In the genomic region with DNA sequence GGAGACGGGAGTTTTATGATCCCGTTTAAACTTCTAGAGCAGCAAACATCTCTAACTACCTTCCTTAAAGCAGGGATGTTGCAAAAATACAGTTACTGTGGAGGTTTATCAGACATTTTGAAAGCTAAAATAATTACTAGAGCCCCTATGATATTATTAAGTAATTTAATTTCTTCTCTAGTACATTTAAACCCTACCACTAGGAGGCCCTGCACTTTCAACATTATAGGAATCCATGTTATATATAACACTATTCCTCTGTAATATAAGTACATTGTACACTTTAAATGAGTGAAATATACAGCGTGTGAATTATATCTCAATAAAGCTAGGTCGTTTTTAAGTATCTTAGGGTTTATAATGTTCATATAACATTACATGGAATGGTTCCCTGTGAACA, we compare ENCODE assay signal across 13 cellular contexts. TPM values are rescaled to one million over a fixed set of nuclear protein-coding genes. Genes with fewer than 3 reads are reported as not detected.
A peak's percentile ranks its signal among the peaks of the same experiment; 100 is the strongest.
DNase-seq lines count a peak whose midpoint lies in the region; ATAC-seq, FAIRE-seq and TF ChIP-seq lines count a peak whose summit lies in the region.
"Had no signal": no experiment of that assay in that cellular context is flagged by ENCODE, and none has a peak within 500 bp of the region (broad histone marks: within the 10 kb centered on the region; RNA-seq: fewer than 3 reads in every experiment).

No MANE protein-coding gene starts in this region.

- H3K4me3 ChIP-seq in AG09309 (ENCODE audit: control insufficient read depth, low read depth, low read length) (no peak overlapping the region), HCT116 (replicated peaks in 1 of 2; ENCODE audit: low read depth in 1 of 2, low read length in 2 of 2) (no peak overlapping the region)
- H3K4me3 ChIP-seq: upper lobe of left lung had no signal

- TF ChIP-seq CTCF in AG09309 (IDR thresholded peaks at IDR 0.05; ENCODE audit: control insufficient read depth, insufficient read depth, low read depth, low read length, missing control alignments) = peak; percentile 31
- TF ChIP-seq CTCF in HCT116 (IDR thresholded peaks at IDR 0.05 in 2 of 3, conservative IDR thresholded peaks at IDR 0.05 in 1 of 3; ENCODE audit: borderline replicate concordance in 1 of 3, insufficient read depth in 1 of 3, low read depth in 2 of 3, low read length in 2 of 3) = peak in 2 of 3 experiments; percentile 35 to 51; a peak in 5 of 6 replicates
- peak; percentile 64 for TF ChIP-seq CTCF in VCaP (conservative IDR thresholded peaks at IDR 0.05)

- TF ChIP-seq RAD21 in HCT116 (IDR thresholded peaks at IDR 0.05; ENCODE audit: low read depth) = peak; percentile 31; the same call in 1 of the 2 replicates

- H3K27ac Mint-ChIP-seq in activated naive CD4-positive, alpha-beta T cell treated with anti-CD3 and anti-CD28 coated beads, Interleukin-2, amount 50 U/mL, for 72 hours = no peak overlapping the region
- H3K27ac Mint-ChIP-seq in activated T-helper 17 cell treated with anti-CD3 and anti-CD28 coated beads, Interleukin-2, amount 50 U/mL, for 72 hours = no peak overlapping the region
- H3K27ac Mint-ChIP-seq: activated naive CD4-positive, alpha-beta T cell treated with anti-CD3 and anti-CD28 coated beads, Interleukin-2, amount 10 ng/mL, durations not matched to agents 7 days and 5 days had no signal

- no peak overlapping the region for H2AFZ ChIP-seq in HCT116 (ENCODE audit: low read depth, low read length, poor library complexity, severe bottlenecking)

- no peaks in the 10 kb centered on the region; a peak in 2 of 4 replicates for H3K36me3 ChIP-seq in HCT116 (ENCODE audit: control insufficient read depth in 1 of 2, insufficient read depth in 2 of 2, low read length in 2 of 2)

- H3K36me3 Mint-ChIP-seq in activated naive CD4-positive, alpha-beta T cell treated with anti-CD3 and anti-CD28 coated beads, Interleukin-2, amount 50 U/mL, for 72 hours = peaks cover 28 to 33% of the 10 kb centered on the region in 2 donors
- H3K36me3 Mint-ChIP-seq in activated T-helper 17 cell treated with anti-CD3 and anti-CD28 coated beads, Interleukin-2, amount 50 U/mL, for 72 hours (ENCODE audit: low read depth) = peaks cover 45% of the 10 kb centered on the region

- H3K9me2 ChIP-seq in HCT116 (ENCODE audit: insufficient read depth) = no peaks in the 10 kb centered on the region

- FAIRE-seq in GM19239 (lab: Jason Lieb, UNC) = no peak

- H3K9me3 ChIP-seq in HCT116 (ENCODE audit: control insufficient read depth in 1 of 2, insufficient read depth in 1 of 2, low read depth in 1 of 2, low read length in 2 of 2) = no peaks in the 10 kb centered on the region
- H3K9me3 ChIP-seq: upper lobe of left lung had no signal

- H3K4me1 ChIP-seq in HCT116 (ENCODE audit: control insufficient read depth in 1 of 2, insufficient read depth in 2 of 2, low read length in 2 of 2) = no peaks in the 10 kb centered on the region

- TF ChIP-seq POLR2A in HCT116 (IDR thresholded peaks at IDR 0.05; ENCODE audit: borderline replicate concordance, extremely low read depth, insufficient read depth, insufficient read length) = no peak

- peaks cover 4 to 5% of the 10 kb centered on the region in 2 donors for H3K9me3 Mint-ChIP-seq in activated naive CD4-positive, alpha-beta T cell treated with anti-CD3 and anti-CD28 coated beads, Interleukin-2, amount 50 U/mL, for 72 hours
- H3K9me3 Mint-ChIP-seq in activated T-helper 17 cell treated with anti-CD3 and anti-CD28 coated beads, Interleukin-2, amount 50 U/mL, for 72 hours = no peaks in the 10 kb centered on the region
- H3K9me3 Mint-ChIP-seq: activated naive CD4-positive, alpha-beta T cell treated with anti-CD3 and anti-CD28 coated beads, Interleukin-2, amount 10 ng/mL, durations not matched to agents 7 days and 5 days had no signal

- intact Hi-C loops in HCT116 (cut with micrococcal nuclease) = no loop called here

- no peak overlapping the region for H3K27ac ChIP-seq in HCT116 (ENCODE audit: low read depth, low read length)
- no peak overlapping the region for H3K27ac ChIP-seq in VCaP
- H3K27ac ChIP-seq: upper lobe of left lung had no signal

- H3K4me2 ChIP-seq in HCT116 (ENCODE audit: low read length) = no peak overlapping the region

- H3K79me2 ChIP-seq in HCT116 (ENCODE audit: insufficient read depth, low read length) = no peaks in the 10 kb centered on the region

- H3K4me1 Mint-ChIP-seq in activated T-helper 17 cell treated with anti-CD3 and anti-CD28 coated beads, Interleukin-2, amount 50 U/mL, for 72 hours = no peaks in the 10 kb centered on the region
- H3K4me1 Mint-ChIP-seq: activated naive CD4-positive, alpha-beta T cell treated with anti-CD3 and anti-CD28 coated beads, Interleukin-2, amount 10 ng/mL, durations not matched to agents 7 days and 5 days had no signal

- no peak overlapping the region for H3K9ac ChIP-seq in HCT116 (ENCODE audit: low read length)

- CTCF ChIA-PET in HCT116 (lab: Charles Lee) = interaction anchor here (0.6 to 1.0 kb wide), 2 partner anchors 9 to 319 kb away, joined by 3 to 4 read pairs; no protein-coding TSS in a partner anchor

- no peak for DNase-seq in AG09309 (ENCODE audit: low read depth)
- no peak for DNase-seq in HCT116 (ENCODE audit: low read depth, low spot score)
- peak; percentile 29 for DNase-seq in iris pigment epithelial cell (ENCODE audit: low read depth)
- DNase-seq in GM19239 (ENCODE audit: insufficient read length, low spot score) = no peak
- DNase-seq in activated naive CD4-positive, alpha-beta T cell treated with anti-CD3 and anti-CD28 coated beads, Interleukin-2, amount 50 U/mL, for 72 hours (ENCODE audit: low spot score in 2 of 2) = no peak
- DNase-seq in NCI-H524 (lab: John Stamatoyannopoulos, UW) = no peak
- DNase-seq: activated CD4-positive, alpha-beta T cell treated with anti-CD3 and anti-CD28 coated beads, Interleukin-2, amount 50 U/mL, for 4 hours; activated naive CD4-positive, alpha-beta T cell treated with anti-CD3 and anti-CD28 coated beads, Interleukin-2, amount 10 ng/mL, durations not matched to agents 7 days and 5 days; effector CD4-positive, alpha-beta T cell; NCI-H524 treated with DMSO at 0.1 percent for 48 hours; upper lobe of left lung had no signal

- H3K4me3 Mint-ChIP-seq in activated T-helper 17 cell treated with anti-CD3 and anti-CD28 coated beads, Interleukin-2, amount 50 U/mL, for 72 hours = no peak overlapping the region
- H3K4me3 Mint-ChIP-seq: activated naive CD4-positive, alpha-beta T cell treated with anti-CD3 and anti-CD28 coated beads, Interleukin-2, amount 10 ng/mL, durations not matched to agents 7 days and 5 days had no signal

- no peaks in the 10 kb centered on the region for H3K27me3 Mint-ChIP-seq in activated T-helper 17 cell treated with anti-CD3 and anti-CD28 coated beads, Interleukin-2, amount 50 U/mL, for 72 hours
- H3K27me3 Mint-ChIP-seq: activated naive CD4-positive, alpha-beta T cell treated with anti-CD3 and anti-CD28 coated beads, Interleukin-2, amount 10 ng/mL, durations not matched to agents 7 days and 5 days had no signal

- H4K20me1 ChIP-seq in HCT116 (ENCODE audit: insufficient read depth) = no peaks in the 10 kb centered on the region

- BruUV-seq in HCT116 (replicated peaks; lab: Mats Ljungman, UMichigan) = no TSS peak

- POLR2A ChIA-PET in HCT116 (lab: Charles Lee) = no interaction called here

- ATAC-seq in HCT116 = peak; percentile 57
- ATAC-seq in activated naive CD4-positive, alpha-beta T cell treated with anti-CD3 and anti-CD28 coated beads, Interleukin-2, amount 50 U/mL, for 72 hours = no peak
- ATAC-seq in activated T-helper 17 cell treated with anti-CD3 and anti-CD28 coated beads, Interleukin-2, amount 50 U/mL, for 72 hours (replicated peaks) = no peak

- RAD21 ChIA-PET in HCT116 (lab: Charles Lee; ENCODE audit: low non-redundant PET in 1 of 2, low total read pairs in 2 of 2, uncharacterized antibody in 2 of 2, unreplicated experiment in 2 of 2) = no interaction called here

- H3K27me3 ChIP-seq in HCT116 (ENCODE audit: insufficient read depth, low read length) = no peaks in the 10 kb centered on the region
- H3K27me3 ChIP-seq: upper lobe of left lung had no signal

TF ChIP-seq in HCT116, 20 proteins besides CTCF, POLR2A, EP300 and RAD21 (continues in another document):
- TF ChIP-seq, protein P1, sequence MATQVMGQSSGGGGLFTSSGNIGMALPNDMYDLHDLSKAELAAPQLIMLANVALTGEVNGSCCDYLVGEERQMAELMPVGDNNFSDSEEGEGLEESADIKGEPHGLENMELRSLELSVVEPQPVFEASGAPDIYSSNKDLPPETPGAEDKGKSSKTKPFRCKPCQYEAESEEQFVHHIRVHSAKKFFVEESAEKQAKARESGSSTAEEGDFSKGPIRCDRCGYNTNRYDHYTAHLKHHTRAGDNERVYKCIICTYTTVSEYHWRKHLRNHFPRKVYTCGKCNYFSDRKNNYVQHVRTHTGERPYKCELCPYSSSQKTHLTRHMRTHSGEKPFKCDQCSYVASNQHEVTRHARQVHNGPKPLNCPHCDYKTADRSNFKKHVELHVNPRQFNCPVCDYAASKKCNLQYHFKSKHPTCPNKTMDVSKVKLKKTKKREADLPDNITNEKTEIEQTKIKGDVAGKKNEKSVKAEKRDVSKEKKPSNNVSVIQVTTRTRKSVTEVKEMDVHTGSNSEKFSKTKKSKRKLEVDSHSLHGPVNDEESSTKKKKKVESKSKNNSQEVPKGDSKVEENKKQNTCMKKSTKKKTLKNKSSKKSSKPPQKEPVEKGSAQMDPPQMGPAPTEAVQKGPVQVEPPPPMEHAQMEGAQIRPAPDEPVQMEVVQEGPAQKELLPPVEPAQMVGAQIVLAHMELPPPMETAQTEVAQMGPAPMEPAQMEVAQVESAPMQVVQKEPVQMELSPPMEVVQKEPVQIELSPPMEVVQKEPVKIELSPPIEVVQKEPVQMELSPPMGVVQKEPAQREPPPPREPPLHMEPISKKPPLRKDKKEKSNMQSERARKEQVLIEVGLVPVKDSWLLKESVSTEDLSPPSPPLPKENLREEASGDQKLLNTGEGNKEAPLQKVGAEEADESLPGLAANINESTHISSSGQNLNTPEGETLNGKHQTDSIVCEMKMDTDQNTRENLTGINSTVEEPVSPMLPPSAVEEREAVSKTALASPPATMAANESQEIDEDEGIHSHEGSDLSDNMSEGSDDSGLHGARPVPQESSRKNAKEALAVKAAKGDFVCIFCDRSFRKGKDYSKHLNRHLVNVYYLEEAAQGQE (IDR thresholded peaks at IDR 0.05; ENCODE audit: low read depth) = no peak
- TF ChIP-seq TCF7L2 (IDR thresholded peaks at IDR 0.05; ENCODE audit: borderline replicate concordance, extremely low read depth, insufficient read depth, insufficient read length) = no peak
- TF ChIP-seq CBX3 (IDR thresholded peaks at IDR 0.05; ENCODE audit: low read depth) = no peak
- TF ChIP-seq, protein P2, sequence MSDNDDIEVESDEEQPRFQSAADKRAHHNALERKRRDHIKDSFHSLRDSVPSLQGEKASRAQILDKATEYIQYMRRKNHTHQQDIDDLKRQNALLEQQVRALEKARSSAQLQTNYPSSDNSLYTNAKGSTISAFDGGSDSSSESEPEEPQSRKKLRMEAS (IDR thresholded peaks at IDR 0.05) = no peak
- TF ChIP-seq EGR1 (IDR thresholded peaks at IDR 0.05; ENCODE audit: low read depth) = no peak
- no peak for TF ChIP-seq POLR2AphosphoS5 (IDR thresholded peaks at IDR 0.05; ENCODE audit: low read depth, low read length)

RNA-seq across cellular contexts. Expression of a gene that starts 11.5 kb away (rescaled TPM):
- 9.4 TPM for total RNA-seq in HCT116 (2021; ENCODE audit: unreplicated experiment)
- polyA plus RNA-seq in HCT116 (2012) = 3.6 and 5.9 TPM in 2 replicates
- 10 to 100 TPM; 11.8 to 12.1 TPM for total RNA-seq in activated naive CD4-positive, alpha-beta T cell treated with anti-CD3 and anti-CD28 coated beads, Interleukin-2, amount 50 U/mL, for 72 hours
- 10 to 100 TPM in 1 of 2 donors, 1 to 10 TPM in 1; 7.1 to 12.4 TPM for total RNA-seq in activated T-helper 17 cell treated with anti-CD3 and anti-CD28 coated beads, Interleukin-2, amount 50 U/mL, for 72 hours
